Comparison of ENCODE assay signal across 38 cellular contexts in the genomic region with DNA sequence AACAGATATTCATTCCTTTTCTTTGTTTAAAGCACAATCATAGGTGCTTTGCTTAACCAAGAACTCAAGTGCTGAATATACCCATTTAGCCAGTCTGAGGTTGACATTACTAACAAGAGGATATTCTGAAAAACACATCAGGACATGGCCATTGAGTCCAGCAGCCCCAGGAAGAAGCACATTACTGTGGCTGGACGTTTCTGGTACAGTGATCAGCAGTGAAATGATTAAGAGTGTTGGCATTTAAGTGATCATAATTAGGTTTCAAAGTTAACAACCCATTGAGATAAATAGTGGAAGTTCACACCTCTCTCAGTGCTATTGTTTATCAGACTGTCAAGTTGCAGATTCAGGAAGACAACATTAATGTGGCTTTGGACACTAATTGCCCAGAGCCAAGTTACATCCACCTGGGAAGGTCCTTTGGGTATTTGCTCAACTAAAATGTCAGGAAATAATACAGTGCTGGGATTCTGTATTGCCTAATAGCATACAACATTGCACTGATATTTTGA.
"Had no signal": no experiment of that assay in that cellular context is flagged by ENCODE, and none has a peak within 500 bp of the region (broad histone marks: within the 10 kb centered on the region; RNA-seq: fewer than 3 reads in every experiment).

No MANE protein-coding gene starts in this region.

- H3K4me3 Mint-ChIP-seq: activated B cell treated with CpG ODN at 0.5 μM for 24 hours; activated CD4-positive, alpha-beta memory T cell treated with anti-CD3 and anti-CD28 coated beads for 36 hours; activated naive CD4-positive, alpha-beta T cell treated with anti-CD3 and anti-CD28 coated beads for 36 hours; activated T-cell treated with anti-CD3 and anti-CD28 coated beads, Interleukin-2, amount 50 U/mL, for 4 hours; activated T-helper 1 cell treated with anti-CD3 and anti-CD28 coated beads, Interleukin-12 subunit alpha, Interleukin-12 subunit beta, Interleukin-2, Interleukin-4 antibody, amounts not matched to agents 30 ng/mL and 10 ng/mL and 1 ng/mL, durations not matched to agents 14 hours and 24 hours and 36 hours; brain had no signal

- H3K9me3 Mint-ChIP-seq: activated B cell treated with CpG ODN at 0.5 μM for 24 hours; activated CD4-positive, alpha-beta memory T cell treated with anti-CD3 and anti-CD28 coated beads for 36 hours; activated naive CD4-positive, alpha-beta T cell treated with anti-CD3 and anti-CD28 coated beads for 36 hours; activated naive CD4-positive, alpha-beta T cell treated with anti-CD3 and anti-CD28 coated beads, Interleukin-2, amount 50 U/mL, for 72 hours; activated T-cell treated with anti-CD3 and anti-CD28 coated beads, Interleukin-2, amount 50 U/mL, for 4 hours; activated T-helper 1 cell treated with anti-CD3 and anti-CD28 coated beads, Interleukin-12 subunit alpha, Interleukin-12 subunit beta, Interleukin-2, Interleukin-4 antibody, amounts not matched to agents 30 ng/mL and 10 ng/mL and 1 ng/mL, durations not matched to agents 14 hours and 24 hours and 36 hours had no signal

- H3K4me1 Mint-ChIP-seq: activated B cell treated with CpG ODN at 0.5 μM for 24 hours, brain had no signal

- H3K27ac Mint-ChIP-seq: activated B cell treated with CpG ODN at 0.5 μM for 24 hours; activated CD4-positive, alpha-beta memory T cell treated with anti-CD3 and anti-CD28 coated beads for 36 hours; activated naive CD4-positive, alpha-beta T cell treated with anti-CD3 and anti-CD28 coated beads for 36 hours; activated naive CD4-positive, alpha-beta T cell treated with anti-CD3 and anti-CD28 coated beads, Interleukin-2, amount 50 U/mL, for 72 hours; activated T-helper 1 cell treated with anti-CD3 and anti-CD28 coated beads, Interleukin-12 subunit alpha, Interleukin-12 subunit beta, Interleukin-2, Interleukin-4 antibody, amounts not matched to agents 30 ng/mL and 10 ng/mL and 1 ng/mL, durations not matched to agents 14 hours and 24 hours and 36 hours had no signal

- H3K27ac ChIP-seq: adrenal gland, VCaP had no signal

- DNase-seq: activated B cell treated with CpG ODN at 0.5 μM for 24 hours; activated CD4-positive, alpha-beta memory T cell treated with anti-CD3 and anti-CD28 coated beads for 36 hours; activated CD4-positive, alpha-beta T cell treated with anti-CD3 and anti-CD28 coated beads for 4 hours; activated CD4-positive, alpha-beta T cell treated with anti-CD3 and anti-CD28 coated beads, Interleukin-2, amount 50 U/mL, for 1 hour; activated CD4-positive, CD25-positive, alpha-beta regulatory T cell treated with anti-CD3 and anti-CD28 coated beads, Interleukin-2, amount 50 U/mL, for 72 hours; activated CD8-positive, alpha-beta memory T cell treated with anti-CD3 and anti-CD28 coated beads, Interleukin-2, amount 50 U/mL, for 4 hours; activated gamma-delta T cell treated with Interleukin-2 at 50 U/mL for 16 hours; activated naive CD4-positive, alpha-beta T cell treated with anti-CD3 and anti-CD28 coated beads for 36 hours; activated T-cell treated with anti-CD3 and anti-CD28 coated beads for 4 hours; activated T-cell treated with anti-CD3 and anti-CD28 coated beads, Interleukin-2, amount 50 U/mL, for 4 hours; adrenal gland; caudate nucleus; cerebellar nuclear complex; Kasumi-1; KG1; MG63; MV-4-11; NCI-H1092; NCI-H1436 treated with DMSO at 0.1 percent for 48 hours; NCI-H1694 treated with DMSO at 0.1 percent for 48 hours; NCI-H2029; NCI-H446; NCI-H524; NCI-H774; RPMI8226; SIG-M5; SW 1271; T-helper 1 cell; T-helper 2 cell; T-helper 9 cell had no signal

- H3K27me3 Mint-ChIP-seq: activated CD4-positive, alpha-beta memory T cell treated with anti-CD3 and anti-CD28 coated beads for 36 hours had no signal

- H3K4me1 ChIP-seq: adrenal gland had no signal

- H3K27me3 ChIP-seq: adrenal gland, MG63 had no signal

- H3K4me3 ChIP-seq: adrenal gland, MG63 had no signal

- H3K9me3 ChIP-seq: adrenal gland, MG63 had no signal

- H3K36me3 Mint-ChIP-seq: activated CD4-positive, alpha-beta memory T cell treated with anti-CD3 and anti-CD28 coated beads for 36 hours; activated naive CD4-positive, alpha-beta T cell treated with anti-CD3 and anti-CD28 coated beads, Interleukin-2, amount 50 U/mL, for 72 hours; brain had no signal

- FAIRE-seq: astrocyte, bronchial epithelial cell had no signal

- ATAC-seq: activated naive CD4-positive, alpha-beta T cell treated with anti-CD3 and anti-CD28 coated beads, Interleukin-2, amount 50 U/mL, for 72 hours; activated T-cell treated with anti-CD3 and anti-CD28 coated beads, Interleukin-2, amount 50 U/mL, for 4 hours; Panc1; SK-N-SH treated with all-trans-retinoic acid at 6 μM for 48 hours had no signal

- H3K36me3 ChIP-seq: adrenal gland, MG63 had no signal
